In the genomic region with DNA sequence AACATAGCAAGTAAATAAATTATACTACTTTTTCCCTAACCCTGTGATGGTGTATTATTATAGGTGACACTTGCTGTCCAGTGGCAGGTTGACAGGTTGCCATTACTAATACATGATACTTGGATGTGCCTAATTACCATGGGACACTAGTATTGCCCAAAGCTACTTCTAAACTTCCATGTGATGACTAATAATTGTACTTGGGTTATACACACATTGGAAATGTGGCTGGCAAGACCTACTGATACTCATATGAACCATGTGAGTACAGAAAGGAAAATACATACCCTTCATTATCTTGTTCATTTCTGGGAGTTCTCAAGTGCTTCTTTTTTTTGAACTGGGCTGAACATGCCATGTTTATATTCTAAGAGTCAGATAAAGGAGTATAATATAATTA, we compare ENCODE assay signal across 14 cellular contexts.
"Had no signal": no experiment of that assay in that cellular context is flagged by ENCODE, and none has a peak within 500 bp of the region (broad histone marks: within the 10 kb centered on the region; RNA-seq: fewer than 3 reads in every experiment).

No MANE protein-coding gene starts in this region.

- H3K27me3 Mint-ChIP-seq: central memory CD8-positive, alpha-beta T cell; dendritic cell treated with granulocyte-macrophage colony-stimulating factor and Interleukin-4, amounts not matched to agents 40 ng/mL and 50 ng/mL, for 4 days; stimulated activated naive CD8-positive, alpha-beta T cell treated with anti-CD3 and anti-CD28 coated beads, Interleukin-15, Interleukin-2, amounts not matched to agents 100 ng/mL and 50 ng/mL, for 24 hours; T-cell had no signal

- H3K9me3 Mint-ChIP-seq: dendritic cell treated with granulocyte-macrophage colony-stimulating factor and Interleukin-4, amounts not matched to agents 40 ng/mL and 50 ng/mL, for 4 days; stimulated activated naive CD8-positive, alpha-beta T cell treated with anti-CD3 and anti-CD28 coated beads, Interleukin-15, Interleukin-2, amounts not matched to agents 100 ng/mL and 50 ng/mL, for 24 hours; T-cell had no signal

- ATAC-seq: T-cell had no signal

- H3K4me3 Mint-ChIP-seq: activated T-helper 1 cell treated with anti-CD3 and anti-CD28 coated beads, Interleukin-12 subunit alpha, Interleukin-12 subunit beta, Interleukin-2, Interleukin-4 antibody, amounts not matched to agents 30 ng/mL and 10 ng/mL and 1 ng/mL, durations not matched to agents 14 hours and 24 hours and 36 hours; central memory CD8-positive, alpha-beta T cell; dendritic cell treated with granulocyte-macrophage colony-stimulating factor and Interleukin-4, amounts not matched to agents 40 ng/mL and 50 ng/mL, for 4 days; stimulated activated naive CD8-positive, alpha-beta T cell treated with anti-CD3 and anti-CD28 coated beads, Interleukin-15, Interleukin-2, amounts not matched to agents 100 ng/mL and 50 ng/mL, for 24 hours; T-cell had no signal

- DNase-seq: activated CD4-positive, alpha-beta T cell treated with anti-CD3 and anti-CD28 coated beads for 48 hours; activated naive CD4-positive, alpha-beta T cell; kidney; stimulated activated CD4-positive, alpha-beta T cell treated with anti-CD3 and anti-CD28 coated beads, Interleukin-15, amount 100 ng/mL, for 24 hours; stimulated activated CD4-positive, alpha-beta T cell treated with anti-CD3 and anti-CD28 coated beads, Interleukin-4, amount 100 ng/mL, for 24 hours; T-cell; T1000; testis; WERI-Rb-1 had no signal

- H3K27ac ChIP-seq: esophagus muscularis mucosa, testis, WERI-Rb-1 had no signal

- H3K4me1 Mint-ChIP-seq: central memory CD8-positive, alpha-beta T cell had no signal

- H3K27ac Mint-ChIP-seq: activated T-helper 1 cell treated with anti-CD3 and anti-CD28 coated beads, Interleukin-12 subunit alpha, Interleukin-12 subunit beta, Interleukin-2, Interleukin-4 antibody, amounts not matched to agents 30 ng/mL and 10 ng/mL and 1 ng/mL, durations not matched to agents 14 hours and 24 hours and 36 hours; dendritic cell treated with granulocyte-macrophage colony-stimulating factor and Interleukin-4, amounts not matched to agents 40 ng/mL and 50 ng/mL, for 4 days; stimulated activated naive CD8-positive, alpha-beta T cell treated with anti-CD3 and anti-CD28 coated beads, Interleukin-15, Interleukin-2, amounts not matched to agents 100 ng/mL and 50 ng/mL, for 24 hours; T-cell had no signal

- H3K36me3 Mint-ChIP-seq: T-cell had no signal
